Comparison of ENCODE assay signal across 9 cellular contexts in genomic region chr16:4319454-4319853, GRCh38. TPM values are rescaled to one million over a fixed set of nuclear protein-coding genes. Genes with fewer than 3 reads are reported as not detected.
A peak's percentile ranks its signal among the peaks of the same experiment; 100 is the strongest.
DNase-seq lines count a peak whose midpoint lies in the region; ATAC-seq and TF ChIP-seq lines count a peak whose summit lies in the region.
"Had no signal": no experiment of that assay in that cellular context is flagged by ENCODE, and none has a peak within 500 bp of the region (broad histone marks: within the 10 kb centered on the region; RNA-seq: fewer than 3 reads in every experiment).

No MANE protein-coding gene starts in this region.

- peak overlapping the region; percentile 76 for H3K4me3 Mint-ChIP-seq in neural crest cell
- H3K4me3 Mint-ChIP-seq: activated naive CD4-positive, alpha-beta T cell treated with anti-CD3 and anti-CD28 coated beads, Interleukin-2, amount 50 U/mL, for 24 hours had no signal

- peak overlapping the region; percentile 17; the same call in 1 of the 2 replicates for H3K4me3 ChIP-seq in BLaER1

- peaks cover 88% of the 10 kb centered on the region for H3K4me1 ChIP-seq in BLaER1

- ATAC-seq in HG02885 (IDR thresholded peaks at IDR 0.05; ENCODE audit: poor library complexity, unreplicated experiment) (peak; percentile 65), HG02623 (IDR thresholded peaks at IDR 0.05; ENCODE audit: unreplicated experiment) (no peak)

- H3K27me3 Mint-ChIP-seq in neural crest cell (ENCODE audit: low read depth): peaks cover 5% of the 10 kb centered on the region

- H3K9me3 Mint-ChIP-seq in neural crest cell: no peaks in the 10 kb centered on the region
- H3K9me3 Mint-ChIP-seq: activated naive CD4-positive, alpha-beta T cell treated with anti-CD3 and anti-CD28 coated beads, Interleukin-2, amount 50 U/mL, for 24 hours had no signal

- H3K27me3 ChIP-seq in BLaER1: peaks cover 9% of the 10 kb centered on the region

- peak overlapping the region; percentile 36 for H3K27ac ChIP-seq in BLaER1

- no peak overlapping the region for H3K27ac Mint-ChIP-seq in neural crest cell (ENCODE audit: unreplicated experiment)
- H3K27ac Mint-ChIP-seq: activated naive CD4-positive, alpha-beta T cell treated with anti-CD3 and anti-CD28 coated beads, Interleukin-2, amount 50 U/mL, for 24 hours had no signal

- peak overlapping the region; percentile 60; the same call in 1 of the 2 replicates for H3K9ac ChIP-seq in BLaER1

- no peak for TF ChIP-seq CTCF in neural crest cell (conservative IDR thresholded peaks at IDR 0.05)

- no peaks in the 10 kb centered on the region for H3K36me3 ChIP-seq in BLaER1

- H3K4me1 Mint-ChIP-seq in neural crest cell: peaks cover 22% of the 10 kb centered on the region

- DNase-seq in activated naive CD4-positive, alpha-beta T cell treated with anti-CD3 and anti-CD28 coated beads, Interleukin-2, amount 50 U/mL, for 16 hours: peak; percentile 42
- DNase-seq in neural crest cell (ENCODE audit: low read depth, low spot score) (no peak), NCI-H446 (lab: John Stamatoyannopoulos, UW) (no peak), foreskin melanocyte (no peak), HT-29 (ENCODE audit: low spot score) (no peak)

- H3K9me3 ChIP-seq in BLaER1: no peaks in the 10 kb centered on the region

- H4K20me1 ChIP-seq in BLaER1: peaks cover 82% of the 10 kb centered on the region

- H3K4me2 ChIP-seq in BLaER1: peak overlapping the region; percentile 100

- no peaks in the 10 kb centered on the region for H3K36me3 Mint-ChIP-seq in neural crest cell (ENCODE audit: low read depth)
- H3K36me3 Mint-ChIP-seq: activated naive CD4-positive, alpha-beta T cell treated with anti-CD3 and anti-CD28 coated beads, Interleukin-2, amount 50 U/mL, for 24 hours had no signal

RNA-seq across cellular contexts. Expression of gene GLIS2, which starts 3.6 kb away (rescaled TPM):
- 17.2 and 17.4 TPM in 2 replicates for total RNA-seq in neural crest cell
- 6.7 and 7.4 TPM in 2 replicates for total RNA-seq in HT-29 (2014; rRNA removed; shearing (Covaris generic))

RNA-seq across cellular contexts. Expression of gene PAM16, which starts 31.7 kb away (rescaled TPM):
- total RNA-seq in neural crest cell: 36.2 and 43.3 TPM in 2 replicates
- total RNA-seq in HT-29 (2014; rRNA removed; shearing (Covaris generic)): 159 and 165 TPM in 2 replicates

RNA-seq across cellular contexts. Expression of gene TFAP4, which starts 46.6 kb away (rescaled TPM):
- 36.9 and 37.9 TPM in 2 replicates for total RNA-seq in neural crest cell
- total RNA-seq in HT-29 (2014; rRNA removed; shearing (Covaris generic)): 40.7 and 51.7 TPM in 2 replicates

RNA-seq across cellular contexts. Expression of gene VASN, which starts 52.2 kb away (rescaled TPM):
- 0.91 and 1.2 TPM in 2 replicates for total RNA-seq in neural crest cell
- 1.8 and 2.2 TPM in 2 replicates for total RNA-seq in HT-29 (2014; rRNA removed; shearing (Covaris generic))
